In genomic region chr12:57627504-57628279, GRCh38 we compare ENCODE assay signal across 10 cellular contexts. TPM values are rescaled to one million over a fixed set of nuclear protein-coding genes. Genes with fewer than 3 reads are reported as not detected.
A peak's percentile ranks its signal among the peaks of the same experiment; 100 is the strongest.
DNase-seq lines count a peak whose midpoint lies in the region; ATAC-seq, FAIRE-seq and TF ChIP-seq lines count a peak whose summit lies in the region.
"Had no signal": no experiment of that assay in that cellular context is flagged by ENCODE, and none has a peak within 500 bp of the region (broad histone marks: within the 10 kb centered on the region; RNA-seq: fewer than 3 reads in every experiment).

No MANE protein-coding gene starts in this region.

- H3K9ac ChIP-seq in HUES48 (ENCODE audit: low read depth, low read length), result no peak overlapping the region

- no peaks in the 10 kb centered on the region for H3K9me3 ChIP-seq in CD4-positive, alpha-beta memory T cell (ENCODE audit: control insufficient read depth in 1 of 2, low read length in 2 of 2)
- H3K9me3 ChIP-seq in HUES48 (ENCODE audit: control insufficient read depth, insufficient read depth, low read length), result no peaks in the 10 kb centered on the region
- no peaks in the 10 kb centered on the region for H3K9me3 ChIP-seq in effector memory CD4-positive, alpha-beta T cell (ENCODE audit: control insufficient read depth, low read length)
- H3K9me3 ChIP-seq: tibial nerve had no signal

- POLR2A ChIA-PET in CD4-positive, alpha-beta memory T cell (lab: Charles Lee; ENCODE audit: partially characterized antibody), result interaction anchor here (0.7 to 1.0 kb wide), 2 partner anchors 11 to 113 kb away, joined by 3 read pairs; no protein-coding TSS in a partner anchor

- H3K36me3 ChIP-seq in CD4-positive, alpha-beta memory T cell (ENCODE audit: insufficient read depth, low read length), result no peaks in the 10 kb centered on the region
- H3K36me3 ChIP-seq in HUES48 (ENCODE audit: control insufficient read depth, insufficient read depth, low read length), result no peaks in the 10 kb centered on the region
- H3K36me3 ChIP-seq in bronchial epithelial cell (ENCODE audit: control insufficient read depth, insufficient read depth, low read length), result no peaks in the 10 kb centered on the region
- no peaks in the 10 kb centered on the region for H3K36me3 ChIP-seq in effector memory CD4-positive, alpha-beta T cell (ENCODE audit: control insufficient read depth, insufficient read depth, low read length)

- H3K4me1 Mint-ChIP-seq in CD4-positive, alpha-beta memory T cell, result peaks cover 5 to 19% (median 10%) of the 10 kb centered on the region in 4 donors

- ATAC-seq in HG02885 (IDR thresholded peaks at IDR 0.05; ENCODE audit: poor library complexity, unreplicated experiment) (no peak), HG03565 (IDR thresholded peaks at IDR 0.05; ENCODE audit: unreplicated experiment) (no peak)

- H3K27ac Mint-ChIP-seq in CD4-positive, alpha-beta memory T cell, result no peak overlapping the region

- FAIRE-seq in bronchial epithelial cell (lab: Jason Lieb, UNC), result no peak

- intact Hi-C loops in CD4-positive, alpha-beta memory T cell (cut with micrococcal nuclease), result no loop called here

- TF ChIP-seq CTCF in bronchial epithelial cell (IDR thresholded peaks at IDR 0.05; ENCODE audit: insufficient read depth, low read length, severe bottlenecking), result peak; percentile 5

- H3K27me3 ChIP-seq in CD4-positive, alpha-beta memory T cell (ENCODE audit: insufficient read depth, low read length), result peaks cover 67% of the 10 kb centered on the region
- H3K27me3 ChIP-seq in HUES48 (ENCODE audit: control insufficient read depth, insufficient read depth, low read length) (peaks cover 100% of the 10 kb centered on the region), bronchial epithelial cell (ENCODE audit: control insufficient read depth, insufficient read depth, low read length) (peaks cover 50% of the 10 kb centered on the region)
- peaks cover 83% of the 10 kb centered on the region for H3K27me3 ChIP-seq in effector memory CD4-positive, alpha-beta T cell (replicated peaks; ENCODE audit: control insufficient read depth, insufficient read depth, low read length, poor library complexity, severe bottlenecking)

- peaks cover 14% of the 10 kb centered on the region for H3K4me1 ChIP-seq in CD4-positive, alpha-beta memory T cell (ENCODE audit: insufficient read depth, low read length)
- peaks cover 19% of the 10 kb centered on the region for H3K4me1 ChIP-seq in HUES48 (ENCODE audit: control insufficient read depth, insufficient read depth, low read length)
- H3K4me1 ChIP-seq in effector memory CD4-positive, alpha-beta T cell (ENCODE audit: control insufficient read depth, insufficient read depth, low read length, poor library complexity, severe bottlenecking), result peaks cover 18% of the 10 kb centered on the region

- H3K4me3 Mint-ChIP-seq in CD4-positive, alpha-beta memory T cell, result peak overlapping the region in 5 of 8 donors; percentile 13 to 60 (median 25)

- CTCF ChIA-PET in CD4-positive, alpha-beta memory T cell (lab: Charles Lee; ENCODE audit: partially characterized antibody), result interaction anchor here (0.6 to 10.7 kb wide), 8 partner anchors 8 to 169 kb away, joined by 3 to 124 read pairs (median 4); partner anchors contain the start of gene OS9

- H3K9me3 Mint-ChIP-seq in CD4-positive, alpha-beta memory T cell, result no peaks in the 10 kb centered on the region

- H3K27me3 Mint-ChIP-seq in CD4-positive, alpha-beta memory T cell, result peaks cover 71 to 73% of the 10 kb centered on the region in 2 donors

- no peak overlapping the region for H3K4me3 ChIP-seq in CD4-positive, alpha-beta memory T cell (ENCODE audit: low read length in 2 of 2)
- H3K4me3 ChIP-seq in HUES48 (ENCODE audit: low read depth, low read length) (peak overlapping the region; percentile 45), bronchial epithelial cell (ENCODE audit: low read depth, low read length) (no peak overlapping the region)
- no peak overlapping the region for H3K4me3 ChIP-seq in effector memory CD4-positive, alpha-beta T cell (ENCODE audit: insufficient read depth, low read depth, low read length, poor library complexity, severe bottlenecking)
- H3K4me3 ChIP-seq: tibial nerve had no signal

- no peak for DNase-seq in CD4-positive, alpha-beta memory T cell
- DNase-seq in bronchial epithelial cell (ENCODE audit: low read depth), result no peak
- DNase-seq in mesenteric fat pad (ENCODE audit: low spot score), result peak; percentile 89
- DNase-seq in effector memory CD4-positive, alpha-beta T cell, result no peak
- no peak for DNase-seq in activated gamma-delta T cell (lab: John Stamatoyannopoulos, UW)
- DNase-seq: WERI-Rb-1 had no signal

- no peak overlapping the region for H3K27ac ChIP-seq in CD4-positive, alpha-beta memory T cell (ENCODE audit: low read depth, low read length)
- no peak overlapping the region for H3K27ac ChIP-seq in HUES48 (ENCODE audit: low read depth, low read length)
- H3K27ac ChIP-seq in effector memory CD4-positive, alpha-beta T cell (ENCODE audit: insufficient read depth, low read length, poor library complexity, severe bottlenecking), result no peak overlapping the region
- H3K27ac ChIP-seq: WERI-Rb-1 had no signal

- H3K36me3 Mint-ChIP-seq in CD4-positive, alpha-beta memory T cell, result no peaks in the 10 kb centered on the region

RNA-seq across cellular contexts. Expression of gene B4GALNT1, which starts 5.3 kb away (rescaled TPM):
- not detected for total RNA-seq in CD4-positive, alpha-beta memory T cell
- polyA plus RNA-seq in CD4-positive, alpha-beta memory T cell, result not detected
- total RNA-seq in bronchial epithelial cell (0.13 TPM in 1 of 2 replicates, not detected in the other), mesenteric fat pad (2.7 TPM)

RNA-seq across cellular contexts. Expression of gene ARHGEF25, which starts 16.5 kb away (rescaled TPM):
- under 1 TPM; 0.47 to 0.67 TPM for total RNA-seq in CD4-positive, alpha-beta memory T cell
- not detected for polyA plus RNA-seq in CD4-positive, alpha-beta memory T cell
- total RNA-seq in bronchial epithelial cell (0.26 and 0.53 TPM in 2 replicates), mesenteric fat pad (12.8 TPM)

RNA-seq across cellular contexts. Expression of gene DTX3, which starts 23.1 kb away (rescaled TPM):
- total RNA-seq in CD4-positive, alpha-beta memory T cell, result 10 to 100 TPM; 33.8 to 37.1 TPM
- 1 to 10 TPM; 4.2 to 6.2 TPM for polyA plus RNA-seq in CD4-positive, alpha-beta memory T cell
- total RNA-seq in bronchial epithelial cell (1.5 and 3.7 TPM in 2 replicates), mesenteric fat pad (7.2 TPM)

RNA-seq across cellular contexts. Expression of gene PIP4K2C, which starts 36.7 kb away (rescaled TPM):
- total RNA-seq in CD4-positive, alpha-beta memory T cell, result 10 to 100 TPM; 32.4 to 36.0 TPM
- 10 to 100 TPM; 30.4 to 45.0 TPM for polyA plus RNA-seq in CD4-positive, alpha-beta memory T cell
- 38.4 and 46.3 TPM in 2 replicates for total RNA-seq in bronchial epithelial cell
- 14.3 TPM for total RNA-seq in mesenteric fat pad
